ENCODE assay signal across 8 cellular contexts in the genomic region with DNA sequence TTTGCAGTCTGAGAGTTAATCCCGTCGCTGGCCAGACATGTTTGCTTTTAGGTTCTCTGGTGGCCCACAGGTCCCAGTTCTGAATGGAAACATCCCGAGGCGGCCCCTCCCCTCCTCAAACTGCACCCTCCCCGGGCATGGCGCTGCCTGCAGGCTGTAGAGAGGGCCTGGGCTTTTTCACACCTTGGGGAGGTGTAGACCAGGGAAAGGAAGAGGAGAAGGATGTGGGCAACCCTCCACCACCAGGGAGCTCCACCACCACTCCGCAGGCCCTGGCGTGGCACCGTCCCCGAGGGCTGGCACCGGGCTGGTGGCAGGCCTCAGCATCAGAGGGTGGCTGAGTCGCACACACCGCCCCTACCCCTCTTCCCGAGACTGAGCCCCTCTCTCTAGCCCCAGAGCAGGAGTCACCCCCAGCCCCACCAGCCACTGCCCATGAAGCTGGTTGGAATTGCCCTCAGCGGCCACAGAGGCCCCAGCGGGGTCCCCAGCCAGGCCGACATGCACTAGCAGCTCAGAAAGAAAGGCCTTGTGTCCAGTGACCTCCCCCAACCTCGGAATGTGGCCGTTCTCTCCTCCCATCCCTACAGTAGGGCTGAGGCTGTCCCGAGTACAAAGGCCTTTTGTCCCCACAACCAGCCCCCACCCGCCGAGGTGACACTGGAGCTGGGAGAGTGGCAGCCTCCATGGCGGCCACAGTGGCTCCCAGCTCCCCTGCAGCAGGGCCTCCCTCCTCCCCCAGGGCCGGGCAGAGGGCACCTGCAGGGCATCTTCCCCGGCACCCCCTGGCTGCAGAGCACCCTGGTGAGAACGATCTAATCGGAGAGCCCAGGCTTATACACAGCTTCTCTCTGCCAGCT. TPM values are rescaled to one million over a fixed set of nuclear protein-coding genes. Genes with fewer than 3 reads are reported as not detected.
DNase-seq lines count a peak whose midpoint lies in the region; ATAC-seq and TF ChIP-seq lines count a peak whose summit lies in the region.

No MANE protein-coding gene starts in this region.

- peaks cover 0 to 8% of the 10 kb centered on the region in 2 donors for H3K4me1 ChIP-seq in right atrium auricular region

- H3K27me3 Mint-ChIP-seq in nephron progenitor cell (ENCODE audit: low read depth, poor library complexity): peaks cover 8% of the 10 kb centered on the region

- intact Hi-C loops in Right ventricle myocardium inferior (cut with DNase I): no loop called here

- H3K9me3 ChIP-seq in right atrium auricular region: peaks cover 0 to 7% of the 10 kb centered on the region in 2 donors

- ATAC-seq in Right ventricle myocardium inferior (peak; percentile 64), HG02870 (IDR thresholded peaks at IDR 0.05; ENCODE audit: unreplicated experiment) (no peak), HG03108 (IDR thresholded peaks at IDR 0.05; ENCODE audit: unreplicated experiment) (no peak)
- peak; percentile 79 to 87 for ATAC-seq in activated CD4-positive, CD25-positive, alpha-beta regulatory T cell treated with anti-CD3 and anti-CD28 coated beads, Interleukin-2, amount 50 U/mL, for 24 hours

- peaks cover 25% of the 10 kb centered on the region for H3K4me1 Mint-ChIP-seq in nephron progenitor cell

- H3K27ac ChIP-seq in right atrium auricular region: no peak overlapping the region

- peak; percentile 65 for DNase-seq in Right ventricle myocardium inferior (ENCODE audit: missing footprints)
- no peak for DNase-seq in right atrium auricular region (ENCODE audit: low spot score)
- DNase-seq in epidermal melanocyte (ENCODE audit: insufficient read length, low spot score): peak; percentile 84
- DNase-seq in nephron progenitor cell: peak; percentile 62
- no peak for DNase-seq in NCI-H1417 (lab: John Stamatoyannopoulos, UW)

- peaks cover 14% of the 10 kb centered on the region for H3K9me3 Mint-ChIP-seq in nephron progenitor cell

- H3K36me3 ChIP-seq in right atrium auricular region: no peaks in the 10 kb centered on the region

- peak overlapping the region; percentile 63 for H3K27ac Mint-ChIP-seq in nephron progenitor cell

- no peak overlapping the region for H3K4me3 Mint-ChIP-seq in nephron progenitor cell

- H3K4me3 ChIP-seq in right atrium auricular region: no peak overlapping the region

- no peaks in the 10 kb centered on the region for H3K27me3 ChIP-seq in right atrium auricular region

- peak in 1 of 2 donors; percentile 58 for TF ChIP-seq CTCF in right atrium auricular region (IDR thresholded peaks at IDR 0.05)
- no peak for TF ChIP-seq CTCF in nephron progenitor cell (IDR thresholded peaks at IDR 0.05)

- H3K36me3 Mint-ChIP-seq in nephron progenitor cell (ENCODE audit: low read depth): peaks cover 4% of the 10 kb centered on the region

RNA-seq across cellular contexts. Expression of a gene that starts 23.5 kb away (rescaled TPM):
- total RNA-seq in Right ventricle myocardium inferior: 31.1 TPM
- 10 to 100 TPM; 21.9 to 43.5 TPM for total RNA-seq in right atrium auricular region

RNA-seq across cellular contexts. Expression of a gene that starts 58.1 kb away (rescaled TPM):
- total RNA-seq in Right ventricle myocardium inferior (191 TPM), right atrium auricular region (100 to 1,000 TPM; 113 to 158 TPM)

Comparison
In these comparisons a context has a peak if more than half of its experiments do, and no peak if none do; other contexts are left out.
1. DNase-seq: peak in Right ventricle myocardium inferior (single experiment), epidermal melanocyte (single experiment) and nephron progenitor cell (single experiment); none in right atrium auricular region (single experiment) and NCI-H1417 (0 of 3).
2. ATAC-seq: peak in Right ventricle myocardium inferior (single experiment) and activated CD4-positive, CD25-positive, alpha-beta regulatory T cell treated with anti-CD3 and anti-CD28 coated beads, Interleukin-2, amount 50 U/mL, for 24 hours (2 of 2); none in HG02870 (single experiment) and HG03108 (single experiment).